9 cellular contexts compared by ENCODE assay signal in the genomic region with DNA sequence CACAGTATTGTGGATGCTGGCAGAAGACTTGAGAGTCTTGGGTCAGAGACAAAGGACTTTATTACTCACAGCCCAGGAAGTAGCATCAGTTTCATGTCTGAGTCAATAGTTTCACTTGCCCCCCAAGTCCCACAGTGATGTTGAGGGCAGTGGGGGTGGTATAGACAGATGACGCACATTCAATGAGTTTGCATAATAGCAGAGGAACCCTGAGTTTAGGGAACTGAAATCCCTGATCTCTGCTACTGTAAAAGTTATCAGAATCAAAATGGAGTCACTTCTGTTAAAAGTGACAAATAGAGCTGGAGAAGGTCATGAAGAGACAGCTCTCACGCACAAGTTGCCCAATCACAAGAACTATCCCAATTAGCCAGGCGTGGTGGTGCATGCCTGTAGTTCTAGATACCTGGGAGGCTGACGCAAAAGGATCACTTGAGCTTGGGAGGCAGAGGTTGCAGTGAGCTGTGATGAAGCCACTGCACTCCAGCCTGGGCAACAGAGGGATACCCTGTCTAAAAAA. TPM values are rescaled to one million over a fixed set of nuclear protein-coding genes. Genes with fewer than 3 reads are reported as not detected.
DNase-seq lines count a peak whose midpoint lies in the region; ATAC-seq lines count a peak whose summit lies in the region.
"Had no signal": no experiment of that assay in that cellular context is flagged by ENCODE, and none has a peak within 500 bp of the region (broad histone marks: within the 10 kb centered on the region; RNA-seq: fewer than 3 reads in every experiment).

No MANE protein-coding gene starts in this region.

- peak; percentile 97 for ATAC-seq in activated CD4-positive, alpha-beta T cell treated with anti-CD3 and anti-CD28 coated beads for 36 hours
- ATAC-seq in HG02981 (IDR thresholded peaks at IDR 0.05; ENCODE audit: unreplicated experiment) (peak; percentile 97), left lobe of liver (no peak)
- peak; percentile 57 for ATAC-seq in activated CD8-positive, alpha-beta T cell treated with anti-CD3 and anti-CD28 coated beads, Interleukin-2, amount 10 ng/mL, durations not matched to agents 7 days and 5 days

- DNase-seq in activated CD4-positive, alpha-beta T cell treated with anti-CD3 and anti-CD28 coated beads for 36 hours = peak; percentile 60
- no peak for DNase-seq in activated CD4-positive, alpha-beta T cell treated with anti-CD3 and anti-CD28 coated beads, Interleukin-2, amount 50 U/mL, for 1 hour
- peak; percentile 29 for DNase-seq in activated CD8-positive, alpha-beta T cell treated with anti-CD3 and anti-CD28 coated beads, Interleukin-2, amount 10 ng/mL, durations not matched to agents 7 days and 5 days
- DNase-seq in stimulated activated CD4-positive, alpha-beta T cell treated with anti-CD3 and anti-CD28 coated beads, TNF-alpha, amount 100 ng/mL, for 48 hours (ENCODE audit: low read depth in 3 of 3) = peak in 2 of 3 donors; percentile 19 to 31
- DNase-seq in DMS79 (lab: John Stamatoyannopoulos, UW) (no peak), hypothalamus (lab: John Stamatoyannopoulos, UW) (no peak), left lobe of liver (ENCODE audit: low spot score) (no peak)

- H3K4me1 Mint-ChIP-seq in activated CD4-positive, alpha-beta T cell treated with anti-CD3 and anti-CD28 coated beads for 36 hours = peaks cover 10% of the 10 kb centered on the region
- H3K4me1 Mint-ChIP-seq in activated CD8-positive, alpha-beta T cell treated with anti-CD3 and anti-CD28 coated beads, Interleukin-2, amount 10 ng/mL, durations not matched to agents 7 days and 5 days (ENCODE audit: low read depth) = peaks cover 12% of the 10 kb centered on the region

- CTCF ChIA-PET in activated CD4-positive, alpha-beta T cell treated with anti-CD3 and anti-CD28 coated beads for 36 hours (lab: Charles Lee) = interaction anchor here (0.6 kb wide), 1 partner anchor 361 kb away, joined by 3 read pairs; no protein-coding TSS in a partner anchor
- CTCF ChIA-PET in activated CD8-positive, alpha-beta T cell treated with anti-CD3 and anti-CD28 coated beads, Interleukin-2, amount 10 ng/mL, durations not matched to agents 7 days and 5 days (lab: Charles Lee) = interaction anchor here (0.9 to 1.2 kb wide), 3 partner anchors 11 to 36 kb away, joined by 3 read pairs; no protein-coding TSS in a partner anchor

- no peak overlapping the region for H3K27ac Mint-ChIP-seq in activated CD4-positive, alpha-beta T cell treated with anti-CD3 and anti-CD28 coated beads for 36 hours
- no peak overlapping the region for H3K27ac Mint-ChIP-seq in activated CD8-positive, alpha-beta T cell treated with anti-CD3 and anti-CD28 coated beads, Interleukin-2, amount 10 ng/mL, durations not matched to agents 7 days and 5 days

- intact Hi-C loops in activated CD4-positive, alpha-beta T cell treated with anti-CD3 and anti-CD28 coated beads for 36 hours (cut with DNase I, micrococcal nuclease) = no loop called here

- no peaks in the 10 kb centered on the region for H3K9me3 Mint-ChIP-seq in activated CD4-positive, alpha-beta T cell treated with anti-CD3 and anti-CD28 coated beads for 36 hours (ENCODE audit: low read depth)
- H3K9me3 Mint-ChIP-seq in activated CD8-positive, alpha-beta T cell treated with anti-CD3 and anti-CD28 coated beads, Interleukin-2, amount 10 ng/mL, durations not matched to agents 7 days and 5 days (ENCODE audit: insufficient read depth) = no peaks in the 10 kb centered on the region

- H3K4me3 Mint-ChIP-seq in activated CD4-positive, alpha-beta T cell treated with anti-CD3 and anti-CD28 coated beads for 36 hours = no peak overlapping the region
- no peak overlapping the region for H3K4me3 Mint-ChIP-seq in activated CD8-positive, alpha-beta T cell treated with anti-CD3 and anti-CD28 coated beads, Interleukin-2, amount 10 ng/mL, durations not matched to agents 7 days and 5 days

- POLR2A ChIA-PET in activated CD4-positive, alpha-beta T cell treated with anti-CD3 and anti-CD28 coated beads for 36 hours (lab: Charles Lee) = no interaction called here
- POLR2A ChIA-PET in activated CD8-positive, alpha-beta T cell treated with anti-CD3 and anti-CD28 coated beads, Interleukin-2, amount 10 ng/mL, durations not matched to agents 7 days and 5 days (lab: Charles Lee) = no interaction called here

- no peaks in the 10 kb centered on the region for H3K36me3 Mint-ChIP-seq in activated CD4-positive, alpha-beta T cell treated with anti-CD3 and anti-CD28 coated beads for 36 hours (ENCODE audit: low read depth)
- H3K36me3 Mint-ChIP-seq in activated CD8-positive, alpha-beta T cell treated with anti-CD3 and anti-CD28 coated beads, Interleukin-2, amount 10 ng/mL, durations not matched to agents 7 days and 5 days (ENCODE audit: low read depth) = no peaks in the 10 kb centered on the region

- no peaks in the 10 kb centered on the region for H3K27me3 Mint-ChIP-seq in activated CD4-positive, alpha-beta T cell treated with anti-CD3 and anti-CD28 coated beads for 36 hours
- H3K27me3 Mint-ChIP-seq in activated CD8-positive, alpha-beta T cell treated with anti-CD3 and anti-CD28 coated beads, Interleukin-2, amount 10 ng/mL, durations not matched to agents 7 days and 5 days (ENCODE audit: low read depth) = peaks cover 14% of the 10 kb centered on the region

RNA-seq across cellular contexts. Expression of gene HCRTR1, which starts 11.5 kb away (rescaled TPM):
- not detected for total RNA-seq in activated CD4-positive, alpha-beta T cell treated with anti-CD3 and anti-CD28 coated beads for 36 hours
- not detected for total RNA-seq in activated CD8-positive, alpha-beta T cell treated with anti-CD3 and anti-CD28 coated beads, Interleukin-2, amount 10 ng/mL, durations not matched to agents 7 days and 5 days
- not detected for total RNA-seq in left lobe of liver
- total RNA-seq: T-helper 1 cell treated with Interleukin-12 subunit alpha and Interleukin-12 subunit beta and Interleukin-4 antibody, amounts not matched to agents 30 ng/mL and 1 ng/mL, for 36 hours had no signal

RNA-seq across cellular contexts. Expression of gene TINAGL1, which starts 29.7 kb away (rescaled TPM):
- total RNA-seq in activated CD4-positive, alpha-beta T cell treated with anti-CD3 and anti-CD28 coated beads for 36 hours = not detected
- not detected for total RNA-seq in activated CD8-positive, alpha-beta T cell treated with anti-CD3 and anti-CD28 coated beads, Interleukin-2, amount 10 ng/mL, durations not matched to agents 7 days and 5 days
- 12.0 TPM for total RNA-seq in left lobe of liver
- total RNA-seq: T-helper 1 cell treated with Interleukin-12 subunit alpha and Interleukin-12 subunit beta and Interleukin-4 antibody, amounts not matched to agents 30 ng/mL and 1 ng/mL, for 36 hours had no signal

RNA-seq across cellular contexts. Expression of gene PEF1, which starts 38.7 kb away (rescaled TPM):
- 10 to 100 TPM; 48.8 to 59.3 TPM for total RNA-seq in activated CD4-positive, alpha-beta T cell treated with anti-CD3 and anti-CD28 coated beads for 36 hours
- total RNA-seq in activated CD8-positive, alpha-beta T cell treated with anti-CD3 and anti-CD28 coated beads, Interleukin-2, amount 10 ng/mL, durations not matched to agents 7 days and 5 days = 10 to 100 TPM; 55.2 to 58.0 TPM
- 24.3 TPM for total RNA-seq in left lobe of liver

Comparison
In these comparisons a context has a peak if more than half of its experiments do, and no peak if none do; other contexts are left out.
1. DNase-seq: peak in activated CD4-positive, alpha-beta T cell treated with anti-CD3 and anti-CD28 coated beads for 36 hours (single experiment), activated CD8-positive, alpha-beta T cell treated with anti-CD3 and anti-CD28 coated beads, Interleukin-2, amount 10 ng/mL, durations not matched to agents 7 days and 5 days (single experiment) and stimulated activated CD4-positive, alpha-beta T cell treated with anti-CD3 and anti-CD28 coated beads, TNF-alpha, amount 100 ng/mL, for 48 hours (2 of 3); none in activated CD4-positive, alpha-beta T cell treated with anti-CD3 and anti-CD28 coated beads, Interleukin-2, amount 50 U/mL, for 1 hour (single experiment), DMS79 (single experiment), hypothalamus (0 of 51) and left lobe of liver (single experiment).
2. RNA of gene TINAGL1, which starts 29.7 kb away (total RNA-seq): 12.0 TPM in left lobe of liver (single experiment); not detected in activated CD4-positive, alpha-beta T cell treated with anti-CD3 and anti-CD28 coated beads for 36 hours and not detected in activated CD8-positive, alpha-beta T cell treated with anti-CD3 and anti-CD28 coated beads, Interleukin-2, amount 10 ng/mL, durations not matched to agents 7 days and 5 days; every median in the first group is over 10 times any median in the second.